25 cellular contexts compared by ENCODE assay signal in the genomic region with DNA sequence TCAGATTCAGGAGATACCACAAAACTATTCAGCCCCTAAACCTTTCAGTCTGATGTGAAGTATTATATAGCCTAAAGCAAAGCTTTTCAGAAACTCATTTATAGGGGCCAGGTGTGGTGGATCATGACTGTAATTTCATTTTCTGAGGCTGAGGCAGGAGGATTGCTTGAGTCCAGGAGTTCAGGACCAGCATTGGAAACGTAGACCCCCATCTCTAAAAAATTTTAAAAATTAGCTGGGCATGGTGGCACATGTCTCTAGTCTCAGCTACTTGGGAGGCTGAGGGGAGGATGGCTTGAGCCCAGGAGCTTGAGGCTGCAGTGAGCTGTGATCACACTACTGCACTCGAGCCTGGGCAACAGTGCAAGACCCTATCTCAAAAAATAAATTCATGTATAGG.
"Had no signal": no experiment of that assay in that cellular context is flagged by ENCODE, and none has a peak within 500 bp of the region (broad histone marks: within the 10 kb centered on the region; RNA-seq: fewer than 3 reads in every experiment).

No MANE protein-coding gene starts in this region.

- H3K4me3 ChIP-seq: colonic mucosa, esophagus squamous epithelium, gastrocnemius medialis, heart right ventricle, left lung, lower lobe of right lung had no signal

- H3K27me3 ChIP-seq: colonic mucosa, esophagus squamous epithelium, gastrocnemius medialis, heart right ventricle, left lung had no signal

- H3K27ac ChIP-seq: colonic mucosa, epithelial cell of prostate, esophagus squamous epithelium, gastrocnemius medialis, heart right ventricle, left lung, lower lobe of right lung had no signal

- FAIRE-seq: endometrium, keratinocyte had no signal

- ATAC-seq: effector memory CD8-positive, alpha-beta T cell; esophagus mucosa; gastrocnemius medialis; heart right ventricle; left cardiac atrium; left lung; left ventricle myocardium superior; lower lobe of right lung; naive thymus-derived CD4-positive, alpha-beta T cell had no signal

- DNase-seq: colonic mucosa; cortex of kidney; effector CD8-positive, alpha-beta T cell; effector memory CD8-positive, alpha-beta T cell; endodermal cell; erythroblast; esophagus squamous epithelium; foreskin fibroblast; foreskin melanocyte; gastrocnemius medialis; glutamatergic neuron; head of caudate nucleus; heart right ventricle; hippocampal formation; left cardiac atrium; left lung; left ventricle myocardium superior; lower lobe of right lung; mesendoderm; midbrain; naive thymus-derived CD4-positive, alpha-beta T cell had no signal

- H3K9me3 ChIP-seq: colonic mucosa, esophagus squamous epithelium, gastrocnemius medialis, heart right ventricle, left lung, lower lobe of right lung had no signal

- H3K4me1 ChIP-seq: colonic mucosa had no signal
